ENCODE assay signal across 1 cellular context in the genomic region with DNA sequence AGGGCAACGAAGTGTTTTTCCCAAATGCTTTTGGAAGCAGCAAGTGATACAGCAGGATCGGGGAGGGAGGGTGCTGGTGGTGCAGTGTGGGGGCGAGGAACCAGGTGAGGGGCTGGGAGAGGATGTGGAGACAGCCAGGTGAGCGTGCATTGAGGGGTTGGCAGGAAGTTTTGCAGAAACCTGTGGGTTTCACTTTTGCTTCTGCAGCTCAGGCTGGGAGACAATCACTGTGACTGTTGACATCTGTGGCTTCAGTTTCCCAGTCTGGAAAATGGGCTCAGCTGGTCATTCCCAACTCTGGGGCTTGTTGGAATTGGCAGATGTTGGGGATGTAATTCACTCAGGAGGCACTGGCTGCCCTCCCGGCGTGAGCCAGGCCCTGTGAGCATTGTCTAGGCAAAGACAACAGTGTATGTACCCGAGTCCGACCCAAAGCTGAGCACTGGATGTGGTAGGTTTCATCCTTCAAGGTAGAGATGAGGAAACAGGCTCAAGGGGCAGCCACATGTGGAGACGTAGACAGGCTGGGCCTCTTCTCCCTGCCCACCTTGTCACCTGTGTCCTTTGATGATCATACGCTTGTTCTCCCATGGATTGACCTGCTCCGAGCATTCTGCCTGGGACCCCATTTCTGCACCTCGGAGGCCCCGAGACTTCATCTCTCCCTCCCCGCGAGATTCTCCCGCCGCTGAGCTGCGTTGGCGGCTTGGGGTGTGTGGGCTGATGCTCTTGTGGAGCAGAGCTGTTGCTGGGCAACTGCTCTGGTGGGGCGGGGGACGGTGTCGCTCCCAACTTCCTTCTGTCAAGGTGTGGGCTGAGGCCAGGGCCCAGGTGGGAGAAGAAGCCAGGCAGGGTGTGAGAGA.
TF ChIP-seq lines count a peak whose summit lies in the region.

No MANE protein-coding gene starts in this region.

TF ChIP-seq in GM23338, 12 proteins besides CTCF, POLR2A, EP300 and RAD21:
- TF ChIP-seq, protein P1, sequence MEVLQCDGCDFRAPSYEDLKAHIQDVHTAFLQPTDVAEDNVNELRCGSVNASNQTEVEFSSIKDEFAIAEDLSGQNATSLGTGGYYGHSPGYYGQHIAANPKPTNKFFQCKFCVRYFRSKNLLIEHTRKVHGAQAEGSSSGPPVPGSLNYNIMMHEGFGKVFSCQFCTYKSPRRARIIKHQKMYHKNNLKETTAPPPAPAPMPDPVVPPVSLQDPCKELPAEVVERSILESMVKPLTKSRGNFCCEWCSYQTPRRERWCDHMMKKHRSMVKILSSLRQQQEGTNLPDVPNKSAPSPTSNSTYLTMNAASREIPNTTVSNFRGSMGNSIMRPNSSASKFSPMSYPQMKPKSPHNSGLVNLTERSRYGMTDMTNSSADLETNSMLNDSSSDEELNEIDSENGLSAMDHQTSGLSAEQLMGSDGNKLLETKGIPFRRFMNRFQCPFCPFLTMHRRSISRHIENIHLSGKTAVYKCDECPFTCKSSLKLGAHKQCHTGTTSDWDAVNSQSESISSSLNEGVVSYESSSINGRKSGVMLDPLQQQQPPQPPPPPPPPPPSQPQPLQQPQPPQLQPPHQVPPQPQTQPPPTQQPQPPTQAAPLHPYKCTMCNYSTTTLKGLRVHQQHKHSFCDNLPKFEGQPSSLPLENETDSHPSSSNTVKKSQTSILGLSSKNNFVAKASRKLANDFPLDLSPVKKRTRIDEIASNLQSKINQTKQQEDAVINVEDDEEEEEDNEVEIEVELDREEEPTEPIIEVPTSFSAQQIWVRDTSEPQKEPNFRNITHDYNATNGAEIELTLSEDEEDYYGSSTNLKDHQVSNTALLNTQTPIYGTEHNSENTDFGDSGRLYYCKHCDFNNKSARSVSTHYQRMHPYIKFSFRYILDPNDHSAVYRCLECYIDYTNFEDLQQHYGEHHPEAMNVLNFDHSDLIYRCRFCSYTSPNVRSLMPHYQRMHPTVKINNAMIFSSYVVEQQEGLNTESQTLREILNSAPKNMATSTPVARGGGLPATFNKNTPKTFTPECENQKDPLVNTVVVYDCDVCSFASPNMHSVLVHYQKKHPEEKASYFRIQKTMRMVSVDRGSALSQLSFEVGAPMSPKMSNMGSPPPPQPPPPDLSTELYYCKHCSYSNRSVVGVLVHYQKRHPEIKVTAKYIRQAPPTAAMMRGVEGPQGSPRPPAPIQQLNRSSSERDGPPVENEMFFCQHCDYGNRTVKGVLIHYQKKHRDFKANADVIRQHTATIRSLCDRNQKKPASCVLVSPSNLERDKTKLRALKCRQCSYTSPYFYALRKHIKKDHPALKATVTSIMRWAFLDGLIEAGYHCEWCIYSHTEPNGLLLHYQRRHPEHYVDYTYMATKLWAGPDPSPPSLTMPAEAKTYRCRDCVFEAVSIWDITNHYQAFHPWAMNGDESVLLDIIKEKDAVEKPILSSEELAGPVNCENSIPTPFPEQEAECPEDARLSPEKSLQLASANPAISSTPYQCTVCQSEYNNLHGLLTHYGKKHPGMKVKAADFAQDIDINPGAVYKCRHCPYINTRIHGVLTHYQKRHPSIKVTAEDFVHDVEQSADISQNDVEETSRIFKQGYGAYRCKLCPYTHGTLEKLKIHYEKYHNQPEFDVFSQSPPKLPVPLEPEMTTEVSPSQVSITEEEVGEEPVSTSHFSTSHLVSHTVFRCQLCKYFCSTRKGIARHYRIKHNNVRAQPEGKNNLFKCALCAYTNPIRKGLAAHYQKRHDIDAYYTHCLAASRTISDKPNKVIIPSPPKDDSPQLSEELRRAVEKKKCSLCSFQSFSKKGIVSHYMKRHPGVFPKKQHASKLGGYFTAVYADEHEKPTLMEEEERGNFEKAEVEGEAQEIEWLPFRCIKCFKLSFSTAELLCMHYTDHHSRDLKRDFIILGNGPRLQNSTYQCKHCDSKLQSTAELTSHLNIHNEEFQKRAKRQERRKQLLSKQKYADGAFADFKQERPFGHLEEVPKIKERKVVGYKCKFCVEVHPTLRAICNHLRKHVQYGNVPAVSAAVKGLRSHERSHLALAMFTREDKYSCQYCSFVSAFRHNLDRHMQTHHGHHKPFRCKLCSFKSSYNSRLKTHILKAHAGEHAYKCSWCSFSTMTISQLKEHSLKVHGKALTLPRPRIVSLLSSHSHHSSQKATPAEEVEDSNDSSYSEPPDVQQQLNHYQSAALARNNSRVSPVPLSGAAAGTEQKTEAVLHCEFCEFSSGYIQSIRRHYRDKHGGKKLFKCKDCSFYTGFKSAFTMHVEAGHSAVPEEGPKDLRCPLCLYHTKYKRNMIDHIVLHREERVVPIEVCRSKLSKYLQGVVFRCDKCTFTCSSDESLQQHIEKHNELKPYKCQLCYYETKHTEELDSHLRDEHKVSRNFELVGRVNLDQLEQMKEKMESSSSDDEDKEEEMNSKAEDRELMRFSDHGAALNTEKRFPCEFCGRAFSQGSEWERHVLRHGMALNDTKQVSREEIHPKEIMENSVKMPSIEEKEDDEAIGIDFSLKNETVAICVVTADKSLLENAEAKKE (CRISPR knock-in tag; IDR thresholded peaks at IDR 0.05) = no peak
- TF ChIP-seq CREB1 (CRISPR knock-in tag; IDR thresholded peaks at IDR 0.05; ENCODE audit: low read depth) (no peak), ZNF114 (CRISPR knock-in tag; IDR thresholded peaks at IDR 0.05) (no peak), POLR2AphosphoS5 (IDR thresholded peaks at IDR 0.05; ENCODE audit: low read depth) (no peak), EZH2 (IDR thresholded peaks at IDR 0.05; ENCODE audit: low read depth, unreplicated experiment) (no peak), NANOG (IDR thresholded peaks at IDR 0.05; ENCODE audit: borderline replicate concordance) (no peak)
- TF ChIP-seq, protein P2, sequence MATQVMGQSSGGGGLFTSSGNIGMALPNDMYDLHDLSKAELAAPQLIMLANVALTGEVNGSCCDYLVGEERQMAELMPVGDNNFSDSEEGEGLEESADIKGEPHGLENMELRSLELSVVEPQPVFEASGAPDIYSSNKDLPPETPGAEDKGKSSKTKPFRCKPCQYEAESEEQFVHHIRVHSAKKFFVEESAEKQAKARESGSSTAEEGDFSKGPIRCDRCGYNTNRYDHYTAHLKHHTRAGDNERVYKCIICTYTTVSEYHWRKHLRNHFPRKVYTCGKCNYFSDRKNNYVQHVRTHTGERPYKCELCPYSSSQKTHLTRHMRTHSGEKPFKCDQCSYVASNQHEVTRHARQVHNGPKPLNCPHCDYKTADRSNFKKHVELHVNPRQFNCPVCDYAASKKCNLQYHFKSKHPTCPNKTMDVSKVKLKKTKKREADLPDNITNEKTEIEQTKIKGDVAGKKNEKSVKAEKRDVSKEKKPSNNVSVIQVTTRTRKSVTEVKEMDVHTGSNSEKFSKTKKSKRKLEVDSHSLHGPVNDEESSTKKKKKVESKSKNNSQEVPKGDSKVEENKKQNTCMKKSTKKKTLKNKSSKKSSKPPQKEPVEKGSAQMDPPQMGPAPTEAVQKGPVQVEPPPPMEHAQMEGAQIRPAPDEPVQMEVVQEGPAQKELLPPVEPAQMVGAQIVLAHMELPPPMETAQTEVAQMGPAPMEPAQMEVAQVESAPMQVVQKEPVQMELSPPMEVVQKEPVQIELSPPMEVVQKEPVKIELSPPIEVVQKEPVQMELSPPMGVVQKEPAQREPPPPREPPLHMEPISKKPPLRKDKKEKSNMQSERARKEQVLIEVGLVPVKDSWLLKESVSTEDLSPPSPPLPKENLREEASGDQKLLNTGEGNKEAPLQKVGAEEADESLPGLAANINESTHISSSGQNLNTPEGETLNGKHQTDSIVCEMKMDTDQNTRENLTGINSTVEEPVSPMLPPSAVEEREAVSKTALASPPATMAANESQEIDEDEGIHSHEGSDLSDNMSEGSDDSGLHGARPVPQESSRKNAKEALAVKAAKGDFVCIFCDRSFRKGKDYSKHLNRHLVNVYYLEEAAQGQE (IDR thresholded peaks at IDR 0.05; ENCODE audit: unreplicated experiment) = no peak
